In the genomic region with DNA sequence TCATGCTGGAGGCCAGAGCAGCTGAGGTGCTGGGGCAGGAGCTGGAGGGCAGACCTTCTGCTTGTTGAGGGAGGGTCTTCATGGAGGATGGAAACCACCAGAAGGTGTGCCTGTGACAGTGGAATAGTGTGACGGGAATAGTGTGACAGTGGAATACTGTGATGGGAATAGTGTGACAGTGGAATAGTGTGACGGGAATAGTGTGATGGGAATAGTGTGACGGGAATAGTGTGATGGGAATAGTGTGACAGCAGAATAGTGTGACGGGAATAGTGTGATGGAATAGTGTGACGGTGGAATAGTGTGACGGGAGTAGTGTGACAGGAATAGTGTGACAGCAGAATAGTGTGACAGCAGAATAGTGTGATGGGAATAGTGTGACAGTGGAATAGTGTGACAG, we compare ENCODE assay signal across 13 cellular contexts.
A peak's percentile ranks its signal among the peaks of the same experiment; 100 is the strongest.
DNase-seq lines count a peak whose midpoint lies in the region; ATAC-seq and TF ChIP-seq lines count a peak whose summit lies in the region.
"Had no signal": no experiment of that assay in that cellular context is flagged by ENCODE, and none has a peak within 500 bp of the region (broad histone marks: within the 10 kb centered on the region; RNA-seq: fewer than 3 reads in every experiment).

No MANE protein-coding gene starts in this region.

- no peak overlapping the region for H3K14ac ChIP-seq in IMR-90 (replicated peaks; ENCODE audit: low read depth, low read length)

- H3K79me2 ChIP-seq in mesendoderm (ENCODE audit: control insufficient read depth, insufficient read depth, low read length) = no peaks in the 10 kb centered on the region

- POLR2A ChIA-PET in IMR-90 (lab: Charles Lee; ENCODE audit: unreplicated experiment) = interaction anchor here (0.6 kb wide), 1 partner anchor 10 kb away, joined by 3 read pairs; no protein-coding TSS in a partner anchor
- POLR2A ChIA-PET in naive thymus-derived CD8-positive, alpha-beta T cell (lab: Charles Lee) = no interaction called here

- no peaks in the 10 kb centered on the region for H3K4me1 Mint-ChIP-seq in CD4-positive, CD25-positive, alpha-beta regulatory T cell
- no peaks in the 10 kb centered on the region for H3K4me1 Mint-ChIP-seq in naive thymus-derived CD8-positive, alpha-beta T cell
- H3K4me1 Mint-ChIP-seq: activated B cell treated with CpG ODN at 0.5 μM for 24 hours had no signal

- in situ Hi-C loops in IMR-90 (cut with MboI; ENCODE audit: low sequenced_read_pairs) = no loop called here

- H3K4me1 ChIP-seq in CD4-positive, CD25-positive, alpha-beta regulatory T cell (ENCODE audit: control insufficient read depth, insufficient read depth, low read length, poor library complexity, severe bottlenecking) = no peaks in the 10 kb centered on the region
- H3K4me1 ChIP-seq in IMR-90 (ENCODE audit: control insufficient read depth, insufficient read depth, low read length) (no peaks in the 10 kb centered on the region; the same call in 1 of the 2 replicates), mesendoderm (ENCODE audit: control insufficient read depth, low read depth, low read length) (no peaks in the 10 kb centered on the region)

- no peak overlapping the region for H3K23ac ChIP-seq in IMR-90 (ENCODE audit: low read depth, low read length)
- no peak overlapping the region for H3K23ac ChIP-seq in mesendoderm (ENCODE audit: low read length)

- peaks cover 0 to 4% (median 1%) of the 10 kb centered on the region in 7 donors for H3K9me3 Mint-ChIP-seq in CD4-positive, CD25-positive, alpha-beta regulatory T cell
- H3K9me3 Mint-ChIP-seq in naive thymus-derived CD8-positive, alpha-beta T cell = peaks cover 0 to 3% (median 0%) of the 10 kb centered on the region in 9 donors
- H3K9me3 Mint-ChIP-seq: activated B cell treated with CpG ODN at 0.5 μM for 24 hours had no signal

- H4K20me1 ChIP-seq in IMR-90 (ENCODE audit: insufficient read depth, low read length) = no peaks in the 10 kb centered on the region

- no peak overlapping the region for H4K91ac ChIP-seq in IMR-90 (ENCODE audit: insufficient read depth, low read depth, low read length)

- no peak overlapping the region for H2AK9ac ChIP-seq in IMR-90 (replicated peaks; ENCODE audit: low read depth, low read length, poor library complexity)

- BruUV-seq in IMR-90 (replicated peaks; lab: Mats Ljungman, UMichigan) = no TSS peak

- no peak overlapping the region for H3K4me3 ChIP-seq in CD4-positive, CD25-positive, alpha-beta regulatory T cell (ENCODE audit: low read depth, low read length)
- H3K4me3 ChIP-seq in IMR-90 (ENCODE audit: insufficient read depth, low read depth, low read length) (no peak overlapping the region), mesendoderm (ENCODE audit: low read length) (no peak overlapping the region)

- TF ChIP-seq POLR2A in IMR-90 (IDR thresholded peaks at IDR 0.05; ENCODE audit: low read depth, low read length) = no peak

- no peak overlapping the region for H2AK5ac ChIP-seq in IMR-90 (ENCODE audit: low read depth, low read length)
- H2AK5ac ChIP-seq in mesendoderm (ENCODE audit: low read length) = no peak overlapping the region

- H2BK120ac ChIP-seq in IMR-90 (ENCODE audit: low read depth, low read length) (no peak overlapping the region), mesendoderm (ENCODE audit: low read depth, low read length) (no peak overlapping the region)

- no peak overlapping the region for H3K56ac ChIP-seq in IMR-90 (ENCODE audit: extremely low read depth, insufficient read depth, low read length)
- no peak overlapping the region for H3K56ac ChIP-seq in mesendoderm (ENCODE audit: low read length)

- H3K9ac ChIP-seq in IMR-90 (ENCODE audit: low read depth, low read length) (no peak overlapping the region), mesendoderm (ENCODE audit: low read length) (no peak overlapping the region)

- no peak overlapping the region for H2AFZ ChIP-seq in IMR-90 (replicated peaks; ENCODE audit: low read length, poor library complexity)

- no peaks in the 10 kb centered on the region for H3K36me3 Mint-ChIP-seq in CD4-positive, CD25-positive, alpha-beta regulatory T cell
- H3K36me3 Mint-ChIP-seq in naive thymus-derived CD8-positive, alpha-beta T cell = no peaks in the 10 kb centered on the region

- peak in 1 of 3 donors; percentile 73 for DNase-seq in CD4-positive, CD25-positive, alpha-beta regulatory T cell
- DNase-seq in IMR-90 (peak; percentile 28), dermis microvascular lymphatic vessel endothelial cell (ENCODE audit: low read depth in 2 of 2) (peak; percentile 3 to 24), mesendoderm (peak; percentile 25), hippocampal formation (lab: John Stamatoyannopoulos, UW) (no peak), dedifferentiated amniotic fluid mesenchymal stem cell (ENCODE audit: extremely low spot score) (no peak)
- DNase-seq in naive thymus-derived CD8-positive, alpha-beta T cell = no peak
- DNase-seq: activated B cell treated with CpG ODN at 0.5 μM for 24 hours; activated effector memory CD4-positive, alpha-beta T cell treated with anti-CD3 and anti-CD28 coated beads, Interleukin-2, amount 50 U/mL, for 16 hours; cortex of kidney; NCI-H1930 had no signal

- H3K4me2 ChIP-seq in IMR-90 (ENCODE audit: low read depth, low read length) (no peak overlapping the region), mesendoderm (ENCODE audit: low read length) (no peak overlapping the region)

- H3K27me3 Mint-ChIP-seq in CD4-positive, CD25-positive, alpha-beta regulatory T cell = peaks cover 4% of the 10 kb centered on the region
- peaks cover 0 to 4% (median 0%) of the 10 kb centered on the region in 5 donors for H3K27me3 Mint-ChIP-seq in naive thymus-derived CD8-positive, alpha-beta T cell
- H3K27me3 Mint-ChIP-seq: activated B cell treated with CpG ODN at 0.5 μM for 24 hours had no signal

- H4K8ac ChIP-seq in IMR-90 (ENCODE audit: low read depth in 2 of 2, low read length in 2 of 2) (no peak overlapping the region), mesendoderm (ENCODE audit: low read depth, low read length) (no peak overlapping the region)

- no peak overlapping the region for H3K18ac ChIP-seq in IMR-90 (ENCODE audit: low read depth, low read length)
- H3K18ac ChIP-seq in mesendoderm (ENCODE audit: low read length) = no peak overlapping the region

- no peak for TF ChIP-seq CTCF in IMR-90 (conservative IDR thresholded peaks at IDR 0.05; ENCODE audit: low read depth, low read length)

- no peak overlapping the region for H3K27ac Mint-ChIP-seq in CD4-positive, CD25-positive, alpha-beta regulatory T cell
- H3K27ac Mint-ChIP-seq in naive thymus-derived CD8-positive, alpha-beta T cell = no peak overlapping the region
- H3K27ac Mint-ChIP-seq: activated B cell treated with CpG ODN at 0.5 μM for 24 hours, nephron had no signal

- CTCF ChIA-PET in IMR-90 (lab: Yijun Ruan, JAX) = no interaction called here

- WGBS in IMR-90 (ENCODE audit: extremely low coverage in 2 of 2, insufficient read length in 1 of 2), 2 experiments = 52 to 81% methylated on average over 5 to 6 of the region's 6 CpGs
- WGBS in mesendoderm (ENCODE audit: extremely low coverage, insufficient coverage, low lambda C conversion rate) = 78% methylated on average over 5 of the region's 6 CpGs

- no peaks in the 10 kb centered on the region for H3K27me3 ChIP-seq in CD4-positive, CD25-positive, alpha-beta regulatory T cell (ENCODE audit: control insufficient read depth, insufficient read depth, low read length)
- no peaks in the 10 kb centered on the region for H3K27me3 ChIP-seq in IMR-90 (ENCODE audit: control insufficient read depth, insufficient read depth, low read length)
- H3K27me3 ChIP-seq in mesendoderm (ENCODE audit: insufficient read depth, low read length, poor library complexity) = no peaks in the 10 kb centered on the region

- H3K4ac ChIP-seq in IMR-90 (ENCODE audit: low read depth, low read length) = no peak overlapping the region
- H3K4ac ChIP-seq in mesendoderm (ENCODE audit: low read depth, low read length) = no peak overlapping the region

- dilution Hi-C loops in IMR-90 (cut with HindIII; ENCODE audit: low sequenced_read_pairs, unreplicated experiment) = no loop called here

- H2BK5ac ChIP-seq in IMR-90 (ENCODE audit: low read depth, low read length, poor library complexity, severe bottlenecking) = no peak overlapping the region
- no peak overlapping the region for H2BK5ac ChIP-seq in mesendoderm (ENCODE audit: low read length)

- no peak overlapping the region for H2BK20ac ChIP-seq in IMR-90 (ENCODE audit: low read depth, low read length)

- intact Hi-C loops in IMR-90 (cut with micrococcal nuclease) = no loop called here

- peak; percentile 27 to 34 for ATAC-seq in CD4-positive, CD25-positive, alpha-beta regulatory T cell (ENCODE audit: low read depth in 2 of 2)
- ATAC-seq in IMR-90 (ENCODE audit: low read depth) = no peak
- ATAC-seq in naive thymus-derived CD8-positive, alpha-beta T cell = no peak
- ATAC-seq in HG03442 (IDR thresholded peaks at IDR 0.05; ENCODE audit: unreplicated experiment) = no peak

- peaks cover 0 to 3% of the 10 kb centered on the region in 2 experiments for H3K9me3 ChIP-seq in CD4-positive, CD25-positive, alpha-beta regulatory T cell (ENCODE audit: control insufficient read depth in 2 of 2, low read length in 2 of 2)
- no peaks in the 10 kb centered on the region for H3K9me3 ChIP-seq in IMR-90 (ENCODE audit: control insufficient read depth, insufficient read depth, low read length)

- TF ChIP-seq RAD21 in IMR-90 (IDR thresholded peaks at IDR 0.05; ENCODE audit: low read length) = no peak

- H3K27ac ChIP-seq in CD4-positive, CD25-positive, alpha-beta regulatory T cell (ENCODE audit: insufficient read depth, low read length, poor library complexity, severe bottlenecking) = no peak overlapping the region
- H3K27ac ChIP-seq in IMR-90 (ENCODE audit: insufficient read depth, low read length) (no peak overlapping the region), mesendoderm (ENCODE audit: low read depth, low read length) (no peak overlapping the region)

- H4K5ac ChIP-seq in IMR-90 (ENCODE audit: low read depth, low read length) (no peak overlapping the region), mesendoderm (ENCODE audit: low read length) (no peak overlapping the region)

- H3K79me1 ChIP-seq in IMR-90 (ENCODE audit: low read depth in 1 of 2, low read length in 2 of 2) (no peaks in the 10 kb centered on the region), mesendoderm (ENCODE audit: low read length) (no peaks in the 10 kb centered on the region)

- H2BK15ac ChIP-seq in IMR-90 (ENCODE audit: low read depth, low read length) (no peak overlapping the region), mesendoderm (replicated peaks; ENCODE audit: low read depth) (no peak overlapping the region)

- no peaks in the 10 kb centered on the region for H3K9me1 ChIP-seq in IMR-90 (ENCODE audit: insufficient read depth, low read length)

- no peak overlapping the region for H3K4me3 Mint-ChIP-seq in CD4-positive, CD25-positive, alpha-beta regulatory T cell
- no peak overlapping the region for H3K4me3 Mint-ChIP-seq in naive thymus-derived CD8-positive, alpha-beta T cell
- H3K4me3 Mint-ChIP-seq: activated B cell treated with CpG ODN at 0.5 μM for 24 hours, nephron had no signal

- no peaks in the 10 kb centered on the region for H3K36me3 ChIP-seq in CD4-positive, CD25-positive, alpha-beta regulatory T cell (ENCODE audit: control insufficient read depth, insufficient read depth, low read length)
- H3K36me3 ChIP-seq in IMR-90 (ENCODE audit: control insufficient read depth, insufficient read depth, low read length) = no peaks in the 10 kb centered on the region
- no peaks in the 10 kb centered on the region for H3K36me3 ChIP-seq in mesendoderm (ENCODE audit: control insufficient read depth, insufficient read depth, low read length)

Comparison
In these comparisons a context has a peak if more than half of its experiments do, and no peak if none do; other contexts are left out.
1. ATAC-seq: peak in CD4-positive, CD25-positive, alpha-beta regulatory T cell (2 of 2); none in IMR-90 (single experiment), naive thymus-derived CD8-positive, alpha-beta T cell (0 of 2) and HG03442 (single experiment).
2. DNase-seq: peak in IMR-90 (single experiment), dermis microvascular lymphatic vessel endothelial cell (2 of 2) and mesendoderm (single experiment); none in hippocampal formation (0 of 2), dedifferentiated amniotic fluid mesenchymal stem cell (single experiment) and naive thymus-derived CD8-positive, alpha-beta T cell (0 of 10).